22 cellular contexts compared by ENCODE assay signal in the genomic region with DNA sequence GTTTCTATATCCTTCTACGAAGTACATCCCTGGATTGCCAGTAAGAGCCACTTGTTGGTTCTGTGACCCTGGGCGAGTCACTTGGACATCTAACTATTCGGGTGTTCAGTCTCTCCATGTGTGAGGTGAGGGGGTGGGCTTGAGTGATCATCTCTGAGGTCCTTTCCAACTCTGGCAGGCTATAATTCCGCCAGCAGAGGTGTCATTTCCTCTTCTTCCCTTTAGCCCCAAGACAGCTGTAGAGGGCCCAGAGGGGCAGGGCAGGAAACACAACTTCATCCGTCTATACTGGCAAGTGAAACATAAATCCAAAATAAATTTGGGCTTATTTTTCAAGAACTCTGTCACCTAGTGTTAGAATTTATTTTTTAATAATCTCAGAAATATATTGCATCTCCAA. TPM values are rescaled to one million over a fixed set of nuclear protein-coding genes. Genes with fewer than 3 reads are reported as not detected.
"Had no signal": no experiment of that assay in that cellular context is flagged by ENCODE, and none has a peak within 500 bp of the region (broad histone marks: within the 10 kb centered on the region; RNA-seq: fewer than 3 reads in every experiment).

No MANE protein-coding gene starts in this region.

- H3K4me3 Mint-ChIP-seq: IgD-negative memory B cell had no signal

- H3K4me1 Mint-ChIP-seq: IgD-negative memory B cell had no signal

- DNase-seq: Kasumi-1, NCI-H1092, NCI-H1417 treated with DMSO at 0.1 percent for 48 hours, NCI-H146, NCI-H1694 treated with DMSO at 0.1 percent for 48 hours, NCI-H1930, NCI-H2081, NCI-H2107, NCI-H2227 treated with DMSO at 0.1 percent for 48 hours, NCI-H526 treated with DMSO at 0.1 percent for 48 hours, NCI-H774, PC-3, SHP77 treated with DMSO at 0.1 percent for 48 hours, T-helper 1 cell had no signal

- H3K4me3 ChIP-seq: K562, SJCRH30 had no signal

- H3K4me2 ChIP-seq: KMS-11 had no signal

- H3K27me3 ChIP-seq: SJCRH30 had no signal

- H3K27ac ChIP-seq: KMS-11, SJCRH30 had no signal

- H3K36me3 ChIP-seq: SJCRH30 had no signal

- H3K9ac ChIP-seq: KMS-11 had no signal

- ATAC-seq: K562, Panc1, PC-3, Right ventricle myocardium inferior, SK-N-SH treated with all-trans-retinoic acid at 6 μM for 48 hours had no signal

- H3K9me3 ChIP-seq: SJCRH30 had no signal

RNA-seq across cellular contexts. Expression of a gene that starts 38.1 kb away (rescaled TPM):
- total RNA-seq: K562, M059J, Right ventricle myocardium inferior had no signal
- polyA plus RNA-seq: IgD-negative memory B cell, K562 had no signal
